In the genomic region with DNA sequence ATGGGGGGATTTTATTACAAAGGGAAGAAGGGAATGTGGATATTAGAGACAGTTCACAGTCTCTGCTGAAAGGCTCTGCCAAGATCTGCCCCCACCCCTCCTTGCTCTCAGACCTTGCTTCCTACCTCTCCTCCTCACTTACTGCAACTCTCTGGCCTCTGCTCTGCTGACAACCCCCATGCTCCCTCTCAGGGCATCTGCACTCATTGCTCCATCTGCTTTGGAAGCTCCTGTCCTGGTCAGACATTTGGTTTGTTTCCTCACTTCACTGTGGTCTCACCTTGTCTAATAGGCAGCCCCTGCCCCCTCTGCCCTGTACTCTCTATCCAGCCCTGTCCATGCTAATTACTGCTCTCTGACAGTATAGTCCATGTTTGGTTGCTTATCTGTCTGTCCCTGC, we compare ENCODE assay signal across 2 cellular contexts.
A peak's percentile ranks its signal among the peaks of the same experiment; 100 is the strongest.
TF ChIP-seq lines count a peak whose summit lies in the region.

No MANE protein-coding gene starts in this region.

TF ChIP-seq in IMR-90, 13 proteins besides CTCF, POLR2A, EP300 and RAD21:
- TF ChIP-seq RCOR1 (IDR thresholded peaks at IDR 0.05; ENCODE audit: insufficient replicate concordance, low read length) (no peak), NFE2L2 (IDR thresholded peaks at IDR 0.05; ENCODE audit: low read depth, low read length) (no peak), BHLHE40 (IDR thresholded peaks at IDR 0.05; ENCODE audit: low read depth, low read length) (no peak), CHD1 (IDR thresholded peaks at IDR 0.05; ENCODE audit: low read depth, low read length) (no peak), MAZ (IDR thresholded peaks at IDR 0.05; ENCODE audit: borderline replicate concordance, low read depth, low read length) (no peak), FOS (IDR thresholded peaks at IDR 0.05; ENCODE audit: low read depth, low read length) (no peak), CEBPB (IDR thresholded peaks at IDR 0.05; ENCODE audit: low read depth, low read length) (no peak), RFX5 (IDR thresholded peaks at IDR 0.05; ENCODE audit: low read depth, low read length) (no peak), SMC3 (IDR thresholded peaks at IDR 0.05; ENCODE audit: low read depth, low read length) (no peak), MXI1 (IDR thresholded peaks at IDR 0.05; ENCODE audit: borderline replicate concordance, low read depth, low read length) (no peak), MAFK (IDR thresholded peaks at IDR 0.05; ENCODE audit: low read depth, low read length) (no peak)
- TF ChIP-seq, protein P1, sequence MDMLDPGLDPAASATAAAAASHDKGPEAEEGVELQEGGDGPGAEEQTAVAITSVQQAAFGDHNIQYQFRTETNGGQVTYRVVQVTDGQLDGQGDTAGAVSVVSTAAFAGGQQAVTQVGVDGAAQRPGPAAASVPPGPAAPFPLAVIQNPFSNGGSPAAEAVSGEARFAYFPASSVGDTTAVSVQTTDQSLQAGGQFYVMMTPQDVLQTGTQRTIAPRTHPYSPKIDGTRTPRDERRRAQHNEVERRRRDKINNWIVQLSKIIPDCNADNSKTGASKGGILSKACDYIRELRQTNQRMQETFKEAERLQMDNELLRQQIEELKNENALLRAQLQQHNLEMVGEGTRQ (IDR thresholded peaks at IDR 0.05; ENCODE audit: low read depth, low read length): no peak
- TF ChIP-seq, protein P2, sequence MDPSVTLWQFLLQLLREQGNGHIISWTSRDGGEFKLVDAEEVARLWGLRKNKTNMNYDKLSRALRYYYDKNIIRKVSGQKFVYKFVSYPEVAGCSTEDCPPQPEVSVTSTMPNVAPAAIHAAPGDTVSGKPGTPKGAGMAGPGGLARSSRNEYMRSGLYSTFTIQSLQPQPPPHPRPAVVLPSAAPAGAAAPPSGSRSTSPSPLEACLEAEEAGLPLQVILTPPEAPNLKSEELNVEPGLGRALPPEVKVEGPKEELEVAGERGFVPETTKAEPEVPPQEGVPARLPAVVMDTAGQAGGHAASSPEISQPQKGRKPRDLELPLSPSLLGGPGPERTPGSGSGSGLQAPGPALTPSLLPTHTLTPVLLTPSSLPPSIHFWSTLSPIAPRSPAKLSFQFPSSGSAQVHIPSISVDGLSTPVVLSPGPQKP (IDR thresholded peaks at IDR 0.05; ENCODE audit: borderline replicate concordance, low read depth, low read length): no peak

TF ChIP-seq in K562, 482 proteins besides CTCF, POLR2A, EP300 and RAD21:
- TF ChIP-seq, protein P3, sequence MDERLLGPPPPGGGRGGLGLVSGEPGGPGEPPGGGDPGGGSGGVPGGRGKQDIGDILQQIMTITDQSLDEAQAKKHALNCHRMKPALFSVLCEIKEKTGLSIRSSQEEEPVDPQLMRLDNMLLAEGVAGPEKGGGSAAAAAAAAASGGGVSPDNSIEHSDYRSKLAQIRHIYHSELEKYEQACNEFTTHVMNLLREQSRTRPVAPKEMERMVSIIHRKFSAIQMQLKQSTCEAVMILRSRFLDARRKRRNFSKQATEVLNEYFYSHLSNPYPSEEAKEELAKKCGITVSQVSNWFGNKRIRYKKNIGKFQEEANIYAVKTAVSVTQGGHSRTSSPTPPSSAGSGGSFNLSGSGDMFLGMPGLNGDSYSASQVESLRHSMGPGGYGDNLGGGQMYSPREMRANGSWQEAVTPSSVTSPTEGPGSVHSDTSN (CRISPR knock-in tag; IDR thresholded peaks at IDR 0.05; ENCODE audit: low read depth): no peak
- TF ChIP-seq, protein P3 (tag; conservative IDR thresholded peaks at IDR 0.05; ENCODE audit: low read depth): peak; percentile 44; the same call in 1 of the 2 replicates
- TF ChIP-seq SOX6 (IDR thresholded peaks at IDR 0.05): no peak
